ENCODE assay signal across 1 cellular context in genomic region chr1:200892546-200892945, GRCh38.
TF ChIP-seq lines count a peak whose summit lies in the region.

No MANE protein-coding gene starts in this region.

TF ChIP-seq in WTC11, 78 proteins besides CTCF, POLR2A, EP300 and RAD21 (continued from another document):
- TF ChIP-seq GRHL2 (CRISPR knock-in tag; IDR thresholded peaks at IDR 0.05; ENCODE audit: insufficient replicate concordance, severe bottlenecking) = no peak
- no peak for TF ChIP-seq ZBTB21 (CRISPR knock-in tag; IDR thresholded peaks at IDR 0.05; ENCODE audit: borderline replicate concordance)
- no peak for TF ChIP-seq ZNF396 (CRISPR knock-in tag; IDR thresholded peaks at IDR 0.05; ENCODE audit: borderline replicate concordance)
